18 cellular contexts compared by ENCODE assay signal in the genomic region with DNA sequence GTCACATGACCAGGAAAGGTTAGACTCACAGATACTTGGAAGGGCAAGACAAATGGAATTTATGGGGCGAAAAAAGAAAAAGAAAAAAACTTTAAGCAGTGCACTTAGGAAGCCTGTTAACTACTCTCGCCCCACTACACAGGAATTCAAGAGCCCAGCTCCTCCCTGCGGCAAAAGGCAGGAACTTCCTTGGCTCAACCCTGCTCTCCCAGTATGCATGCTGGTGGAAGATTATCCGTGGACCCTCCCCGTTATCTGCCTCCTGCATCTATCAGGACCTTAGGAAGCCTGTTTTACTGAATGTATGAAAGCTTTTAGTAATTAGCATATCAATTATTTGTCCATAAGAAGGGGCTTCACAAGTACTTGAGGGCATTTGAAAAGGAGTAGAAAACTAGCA. TPM values are rescaled to one million over a fixed set of nuclear protein-coding genes. Genes with fewer than 3 reads are reported as not detected.
A peak's percentile ranks its signal among the peaks of the same experiment; 100 is the strongest.
DNase-seq lines count a peak whose midpoint lies in the region; ATAC-seq, FAIRE-seq and TF ChIP-seq lines count a peak whose summit lies in the region.
"Had no signal": no experiment of that assay in that cellular context is flagged by ENCODE, and none has a peak within 500 bp of the region (broad histone marks: within the 10 kb centered on the region; RNA-seq: fewer than 3 reads in every experiment).

No MANE protein-coding gene starts in this region.

- H2AFZ ChIP-seq in PC-3 (ENCODE audit: low read length), result no peak overlapping the region

- TF ChIP-seq EP300 in Ishikawa (IDR thresholded peaks at IDR 0.05; ENCODE audit: borderline replicate concordance), result no peak

- H3K36me3 ChIP-seq in A673 (ENCODE audit: insufficient read depth, low read length, poor library complexity, severe bottlenecking) (no peaks in the 10 kb centered on the region), PC-3 (ENCODE audit: low read depth, low read length) (no peaks in the 10 kb centered on the region)
- H3K36me3 ChIP-seq: tibial nerve had no signal

- peak; percentile 26 for TF ChIP-seq RAD21 in Ishikawa (IDR thresholded peaks at IDR 0.05; ENCODE audit: low read depth)

- ATAC-seq in PC-3, result no peak
- ATAC-seq: stimulated activated memory B cell treated with anti-CD40 and anti-IgM and Interleukin-4, amounts not matched to agents 10 μg/mL and 1 μg/mL and 100 μg/mL, for 72 hours had no signal

- DNase-seq in A673 (ENCODE audit: low spot score), result peak; percentile 3
- DNase-seq in fibroblast of villous mesenchyme (ENCODE audit: low read depth), result no peak
- DNase-seq in nephron progenitor cell, result peak; percentile 26
- no peak for DNase-seq in activated CD4-positive, alpha-beta T cell treated with anti-CD3 and anti-CD28 coated beads, Interleukin-2, amount 10 ng/mL, durations not matched to agents 7 days and 5 days
- DNase-seq in H54 (ENCODE audit: insufficient read length, low spot score), result no peak
- DNase-seq in PC-3, result no peak
- DNase-seq in globus pallidus (ENCODE audit: low spot score), result no peak
- DNase-seq: activated CD4-positive, alpha-beta T cell treated with anti-CD3 and anti-CD28 coated beads for 1 hour; activated CD8-positive, alpha-beta memory T cell treated with anti-CD3 and anti-CD28 coated beads, Interleukin-2, amount 50 U/mL, for 4 hours; Calu3; GDM1; IMR-90; NCI-H2171; SHP77 treated with DMSO at 0.1 percent for 48 hours had no signal

- no peak for TF ChIP-seq POLR2A in H54 (IDR thresholded peaks at IDR 0.05; ENCODE audit: low read depth, low read length)

- H3K9me2 ChIP-seq in PC-3 (replicated peaks; ENCODE audit: low read length), result no peaks in the 10 kb centered on the region

- H3K4me3 Mint-ChIP-seq in nephron progenitor cell, result no peak overlapping the region
- H3K4me3 Mint-ChIP-seq in activated CD4-positive, alpha-beta T cell treated with anti-CD3 and anti-CD28 coated beads, Interleukin-2, amount 10 ng/mL, durations not matched to agents 7 days and 5 days, result no peak overlapping the region
- H3K4me3 Mint-ChIP-seq: mesothelial cell of epicardium; stimulated activated memory B cell treated with anti-CD40 and anti-IgM and Interleukin-4, amounts not matched to agents 10 μg/mL and 1 μg/mL and 100 μg/mL, for 72 hours had no signal

- H3K36me3 Mint-ChIP-seq in nephron progenitor cell (ENCODE audit: low read depth), result no peaks in the 10 kb centered on the region
- no peaks in the 10 kb centered on the region for H3K36me3 Mint-ChIP-seq in activated CD4-positive, alpha-beta T cell treated with anti-CD3 and anti-CD28 coated beads, Interleukin-2, amount 10 ng/mL, durations not matched to agents 7 days and 5 days (ENCODE audit: low read depth)
- H3K36me3 Mint-ChIP-seq: mesothelial cell of epicardium; stimulated activated memory B cell treated with anti-CD40 and anti-IgM and Interleukin-4, amounts not matched to agents 10 μg/mL and 1 μg/mL and 100 μg/mL, for 72 hours had no signal

- H4K20me1 ChIP-seq in PC-3 (ENCODE audit: low read length), result no peaks in the 10 kb centered on the region

- H3K79me2 ChIP-seq in PC-3 (ENCODE audit: low read length), result no peaks in the 10 kb centered on the region

- BruUV-seq in A673 (replicated peaks; lab: Mats Ljungman, UMichigan), result no TSS peak
- no TSS peak for BruUV-seq in PC-3 (replicated peaks; lab: Mats Ljungman, UMichigan)

- POLR2A ChIA-PET in A673 (lab: Charles Lee; ENCODE audit: low non-redundant PET), result no interaction called here
- POLR2A ChIA-PET in activated CD4-positive, alpha-beta T cell treated with anti-CD3 and anti-CD28 coated beads, Interleukin-2, amount 10 ng/mL, durations not matched to agents 7 days and 5 days (lab: Charles Lee), result no interaction called here
- POLR2A ChIA-PET in PC-3 (lab: Charles Lee; ENCODE audit: unreplicated experiment), result no interaction called here

- no peak overlapping the region for H3K27ac ChIP-seq in A673 (ENCODE audit: low read depth, low read length, poor library complexity, severe bottlenecking)
- H3K27ac ChIP-seq in PC-3 (ENCODE audit: low read length), result no peak overlapping the region
- H3K27ac ChIP-seq: tibial nerve had no signal

- H3K27me3 Mint-ChIP-seq in nephron progenitor cell (ENCODE audit: low read depth, poor library complexity), result peaks cover 3% of the 10 kb centered on the region
- H3K27me3 Mint-ChIP-seq in activated CD4-positive, alpha-beta T cell treated with anti-CD3 and anti-CD28 coated beads, Interleukin-2, amount 10 ng/mL, durations not matched to agents 7 days and 5 days, result no peaks in the 10 kb centered on the region
- H3K27me3 Mint-ChIP-seq: stimulated activated memory B cell treated with anti-CD40 and anti-IgM and Interleukin-4, amounts not matched to agents 10 μg/mL and 1 μg/mL and 100 μg/mL, for 72 hours had no signal

- H3F3A ChIP-seq in PC-3 (ENCODE audit: low read length, unreplicated experiment), result no peaks in the 10 kb centered on the region

- H3K4me1 ChIP-seq in A673 (ENCODE audit: insufficient read depth, low read length, poor library complexity, severe bottlenecking), result no peaks in the 10 kb centered on the region
- H3K4me1 ChIP-seq in PC-3 (ENCODE audit: insufficient read depth, low read length), result peaks cover 3% of the 10 kb centered on the region; the same call in 1 of the 2 replicates
- H3K4me1 ChIP-seq: tibial nerve had no signal

- no peak for FAIRE-seq in H54 (lab: Jason Lieb, UNC)

- no peaks in the 10 kb centered on the region for H3K9me3 ChIP-seq in A673 (ENCODE audit: low read depth, low read length, poor library complexity, severe bottlenecking)
- no peaks in the 10 kb centered on the region for H3K9me3 ChIP-seq in PC-3 (ENCODE audit: low read length)
- H3K9me3 ChIP-seq: tibial nerve had no signal

- no peak overlapping the region for H3K4me2 ChIP-seq in PC-3 (ENCODE audit: low read length)

- no peak for TF ChIP-seq CTCF in A673 (conservative IDR thresholded peaks at IDR 0.05; ENCODE audit: low read depth, low read length)
- TF ChIP-seq CTCF in fibroblast of villous mesenchyme (IDR thresholded peaks at IDR 0.05; ENCODE audit: insufficient read depth, low read depth, low read length), result peak; percentile 46
- peak; percentile 39 for TF ChIP-seq CTCF in nephron progenitor cell (IDR thresholded peaks at IDR 0.05)
- no peak for TF ChIP-seq CTCF in PC-3 (conservative IDR thresholded peaks at IDR 0.05; ENCODE audit: low read depth, low read length)

- peak overlapping the region; percentile 2 for H3K27ac Mint-ChIP-seq in nephron progenitor cell
- H3K27ac Mint-ChIP-seq in activated CD4-positive, alpha-beta T cell treated with anti-CD3 and anti-CD28 coated beads, Interleukin-2, amount 10 ng/mL, durations not matched to agents 7 days and 5 days, result no peak overlapping the region
- H3K27ac Mint-ChIP-seq: mesothelial cell of epicardium; stimulated activated memory B cell treated with anti-CD40 and anti-IgM and Interleukin-4, amounts not matched to agents 10 μg/mL and 1 μg/mL and 100 μg/mL, for 72 hours had no signal

- intact Hi-C loops in A673 (cut with micrococcal nuclease; ENCODE audit: unreplicated experiment), result loop anchor here (10.0 kb wide), 1 partner anchor 59 kb away; no protein-coding TSS in a partner anchor
- intact Hi-C loops in PC-3 (cut with micrococcal nuclease), result no loop called here

- no peaks in the 10 kb centered on the region for H3K27me3 ChIP-seq in A673 (replicated peaks; ENCODE audit: insufficient read depth, low read depth, low read length, poor library complexity)
- no peaks in the 10 kb centered on the region for H3K27me3 ChIP-seq in PC-3 (ENCODE audit: low read length)

- no peak overlapping the region for H3K9ac ChIP-seq in PC-3 (ENCODE audit: low read length)

- peaks cover 13% of the 10 kb centered on the region for H3K4me1 Mint-ChIP-seq in nephron progenitor cell
- no peaks in the 10 kb centered on the region for H3K4me1 Mint-ChIP-seq in activated CD4-positive, alpha-beta T cell treated with anti-CD3 and anti-CD28 coated beads, Interleukin-2, amount 10 ng/mL, durations not matched to agents 7 days and 5 days
- H3K4me1 Mint-ChIP-seq: stimulated activated memory B cell treated with anti-CD40 and anti-IgM and Interleukin-4, amounts not matched to agents 10 μg/mL and 1 μg/mL and 100 μg/mL, for 72 hours had no signal

- no peaks in the 10 kb centered on the region for H3K9me3 Mint-ChIP-seq in nephron progenitor cell
- H3K9me3 Mint-ChIP-seq in activated CD4-positive, alpha-beta T cell treated with anti-CD3 and anti-CD28 coated beads, Interleukin-2, amount 10 ng/mL, durations not matched to agents 7 days and 5 days, result no peaks in the 10 kb centered on the region
- H3K9me3 Mint-ChIP-seq: mesothelial cell of epicardium; stimulated activated memory B cell treated with anti-CD40 and anti-IgM and Interleukin-4, amounts not matched to agents 10 μg/mL and 1 μg/mL and 100 μg/mL, for 72 hours had no signal

- CTCF ChIA-PET in A673 (lab: Charles Lee), result no interaction called here
- CTCF ChIA-PET in activated CD4-positive, alpha-beta T cell treated with anti-CD3 and anti-CD28 coated beads, Interleukin-2, amount 10 ng/mL, durations not matched to agents 7 days and 5 days (lab: Charles Lee), result no interaction called here
- CTCF ChIA-PET in PC-3 (lab: Charles Lee), result no interaction called here

- H3K4me3 ChIP-seq in A673 (ENCODE audit: low read depth, low read length, poor library complexity, severe bottlenecking), result no peak overlapping the region
- no peak overlapping the region for H3K4me3 ChIP-seq in fibroblast of villous mesenchyme (ENCODE audit: low read depth, low read length)
- no peak overlapping the region for H3K4me3 ChIP-seq in PC-3 (ENCODE audit: low read length)
- H3K4me3 ChIP-seq: tibial nerve had no signal

TF ChIP-seq in Ishikawa, 13 proteins besides CTCF, POLR2A, EP300 and RAD21:
- no peak for TF ChIP-seq TEAD4 (IDR thresholded peaks at IDR 0.05)
TF ChIP-seq in Ishikawa: peak in this region for 0.

RNA-seq across cellular contexts. Expression of a gene that starts 40.1 kb away (rescaled TPM):
- total RNA-seq in A673 (2021) (0.30 and 0.66 TPM in 2 replicates), fibroblast of villous mesenchyme (0.43 and 1.3 TPM in 2 replicates), PC-3 (2014; rRNA removed) (1.4 and 3.0 TPM in 2 replicates)
- under 1 TPM; 0.50 to 0.83 TPM for total RNA-seq in activated CD4-positive, alpha-beta T cell treated with anti-CD3 and anti-CD28 coated beads, Interleukin-2, amount 10 ng/mL, durations not matched to agents 7 days and 5 days

Comparison
In these comparisons a context has a peak if more than half of its experiments do, and no peak if none do; other contexts are left out.
1. DNase-seq: peak in A673 (single experiment) and nephron progenitor cell (single experiment); none in fibroblast of villous mesenchyme (single experiment), activated CD4-positive, alpha-beta T cell treated with anti-CD3 and anti-CD28 coated beads, Interleukin-2, amount 10 ng/mL, durations not matched to agents 7 days and 5 days (single experiment), H54 (single experiment), PC-3 (single experiment) and globus pallidus (single experiment).
2. CTCF ChIP-seq: peak in fibroblast of villous mesenchyme (single experiment) and nephron progenitor cell (single experiment); none in A673 (single experiment) and PC-3 (single experiment).